Comparison of ENCODE assay signal across 1 cellular context in the genomic region with DNA sequence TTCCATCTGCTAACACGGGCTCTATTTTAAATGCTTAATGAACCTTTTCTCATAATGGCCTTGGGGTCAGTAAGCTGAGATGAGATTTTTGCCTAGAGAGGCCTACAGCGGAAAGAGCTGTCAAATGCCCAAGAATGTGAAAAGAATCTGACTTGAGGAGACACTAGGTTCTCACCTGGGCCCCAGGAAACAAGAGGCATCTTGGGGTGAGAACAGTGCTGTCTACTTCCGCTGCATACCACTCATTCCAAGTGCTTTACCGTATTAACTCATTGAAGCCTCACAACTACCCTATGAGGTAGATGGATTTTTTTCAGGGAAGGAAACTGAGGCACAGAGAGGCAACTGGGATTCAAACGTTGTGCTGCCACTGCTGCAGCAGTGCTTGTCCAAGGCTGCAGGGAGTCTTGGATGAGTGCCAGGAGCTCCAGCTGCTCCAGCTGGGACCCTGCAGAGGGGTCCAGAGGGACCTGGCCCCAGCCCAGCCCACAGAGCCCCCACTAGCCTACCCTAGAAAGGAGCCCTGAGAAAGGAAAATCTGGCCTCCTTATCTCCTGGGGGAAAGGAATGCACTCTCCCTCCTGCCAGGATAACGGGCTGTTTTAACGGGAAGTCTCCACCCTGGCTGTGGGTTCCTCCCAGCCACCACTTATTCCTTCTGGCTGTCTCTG.
TF ChIP-seq lines count a peak whose summit lies in the region.

No MANE protein-coding gene starts in this region.

TF ChIP-seq in GM23338, 12 proteins besides CTCF, POLR2A, EP300 and RAD21:
- TF ChIP-seq, protein P1, sequence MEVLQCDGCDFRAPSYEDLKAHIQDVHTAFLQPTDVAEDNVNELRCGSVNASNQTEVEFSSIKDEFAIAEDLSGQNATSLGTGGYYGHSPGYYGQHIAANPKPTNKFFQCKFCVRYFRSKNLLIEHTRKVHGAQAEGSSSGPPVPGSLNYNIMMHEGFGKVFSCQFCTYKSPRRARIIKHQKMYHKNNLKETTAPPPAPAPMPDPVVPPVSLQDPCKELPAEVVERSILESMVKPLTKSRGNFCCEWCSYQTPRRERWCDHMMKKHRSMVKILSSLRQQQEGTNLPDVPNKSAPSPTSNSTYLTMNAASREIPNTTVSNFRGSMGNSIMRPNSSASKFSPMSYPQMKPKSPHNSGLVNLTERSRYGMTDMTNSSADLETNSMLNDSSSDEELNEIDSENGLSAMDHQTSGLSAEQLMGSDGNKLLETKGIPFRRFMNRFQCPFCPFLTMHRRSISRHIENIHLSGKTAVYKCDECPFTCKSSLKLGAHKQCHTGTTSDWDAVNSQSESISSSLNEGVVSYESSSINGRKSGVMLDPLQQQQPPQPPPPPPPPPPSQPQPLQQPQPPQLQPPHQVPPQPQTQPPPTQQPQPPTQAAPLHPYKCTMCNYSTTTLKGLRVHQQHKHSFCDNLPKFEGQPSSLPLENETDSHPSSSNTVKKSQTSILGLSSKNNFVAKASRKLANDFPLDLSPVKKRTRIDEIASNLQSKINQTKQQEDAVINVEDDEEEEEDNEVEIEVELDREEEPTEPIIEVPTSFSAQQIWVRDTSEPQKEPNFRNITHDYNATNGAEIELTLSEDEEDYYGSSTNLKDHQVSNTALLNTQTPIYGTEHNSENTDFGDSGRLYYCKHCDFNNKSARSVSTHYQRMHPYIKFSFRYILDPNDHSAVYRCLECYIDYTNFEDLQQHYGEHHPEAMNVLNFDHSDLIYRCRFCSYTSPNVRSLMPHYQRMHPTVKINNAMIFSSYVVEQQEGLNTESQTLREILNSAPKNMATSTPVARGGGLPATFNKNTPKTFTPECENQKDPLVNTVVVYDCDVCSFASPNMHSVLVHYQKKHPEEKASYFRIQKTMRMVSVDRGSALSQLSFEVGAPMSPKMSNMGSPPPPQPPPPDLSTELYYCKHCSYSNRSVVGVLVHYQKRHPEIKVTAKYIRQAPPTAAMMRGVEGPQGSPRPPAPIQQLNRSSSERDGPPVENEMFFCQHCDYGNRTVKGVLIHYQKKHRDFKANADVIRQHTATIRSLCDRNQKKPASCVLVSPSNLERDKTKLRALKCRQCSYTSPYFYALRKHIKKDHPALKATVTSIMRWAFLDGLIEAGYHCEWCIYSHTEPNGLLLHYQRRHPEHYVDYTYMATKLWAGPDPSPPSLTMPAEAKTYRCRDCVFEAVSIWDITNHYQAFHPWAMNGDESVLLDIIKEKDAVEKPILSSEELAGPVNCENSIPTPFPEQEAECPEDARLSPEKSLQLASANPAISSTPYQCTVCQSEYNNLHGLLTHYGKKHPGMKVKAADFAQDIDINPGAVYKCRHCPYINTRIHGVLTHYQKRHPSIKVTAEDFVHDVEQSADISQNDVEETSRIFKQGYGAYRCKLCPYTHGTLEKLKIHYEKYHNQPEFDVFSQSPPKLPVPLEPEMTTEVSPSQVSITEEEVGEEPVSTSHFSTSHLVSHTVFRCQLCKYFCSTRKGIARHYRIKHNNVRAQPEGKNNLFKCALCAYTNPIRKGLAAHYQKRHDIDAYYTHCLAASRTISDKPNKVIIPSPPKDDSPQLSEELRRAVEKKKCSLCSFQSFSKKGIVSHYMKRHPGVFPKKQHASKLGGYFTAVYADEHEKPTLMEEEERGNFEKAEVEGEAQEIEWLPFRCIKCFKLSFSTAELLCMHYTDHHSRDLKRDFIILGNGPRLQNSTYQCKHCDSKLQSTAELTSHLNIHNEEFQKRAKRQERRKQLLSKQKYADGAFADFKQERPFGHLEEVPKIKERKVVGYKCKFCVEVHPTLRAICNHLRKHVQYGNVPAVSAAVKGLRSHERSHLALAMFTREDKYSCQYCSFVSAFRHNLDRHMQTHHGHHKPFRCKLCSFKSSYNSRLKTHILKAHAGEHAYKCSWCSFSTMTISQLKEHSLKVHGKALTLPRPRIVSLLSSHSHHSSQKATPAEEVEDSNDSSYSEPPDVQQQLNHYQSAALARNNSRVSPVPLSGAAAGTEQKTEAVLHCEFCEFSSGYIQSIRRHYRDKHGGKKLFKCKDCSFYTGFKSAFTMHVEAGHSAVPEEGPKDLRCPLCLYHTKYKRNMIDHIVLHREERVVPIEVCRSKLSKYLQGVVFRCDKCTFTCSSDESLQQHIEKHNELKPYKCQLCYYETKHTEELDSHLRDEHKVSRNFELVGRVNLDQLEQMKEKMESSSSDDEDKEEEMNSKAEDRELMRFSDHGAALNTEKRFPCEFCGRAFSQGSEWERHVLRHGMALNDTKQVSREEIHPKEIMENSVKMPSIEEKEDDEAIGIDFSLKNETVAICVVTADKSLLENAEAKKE (CRISPR knock-in tag; IDR thresholded peaks at IDR 0.05): no peak
- TF ChIP-seq EZH2 (IDR thresholded peaks at IDR 0.05; ENCODE audit: low read depth, unreplicated experiment) (no peak), ZNF114 (CRISPR knock-in tag; IDR thresholded peaks at IDR 0.05) (no peak), EZH2phosphoT487 (IDR thresholded peaks at IDR 0.05; ENCODE audit: unreplicated experiment) (no peak), POLR2AphosphoS5 (IDR thresholded peaks at IDR 0.05; ENCODE audit: low read depth) (no peak), JUNB (IDR thresholded peaks at IDR 0.05; ENCODE audit: unreplicated experiment) (no peak), STAT1 (IDR thresholded peaks at IDR 0.05; ENCODE audit: unreplicated experiment) (no peak), NANOG (IDR thresholded peaks at IDR 0.05; ENCODE audit: borderline replicate concordance) (no peak)
